In the genomic region with DNA sequence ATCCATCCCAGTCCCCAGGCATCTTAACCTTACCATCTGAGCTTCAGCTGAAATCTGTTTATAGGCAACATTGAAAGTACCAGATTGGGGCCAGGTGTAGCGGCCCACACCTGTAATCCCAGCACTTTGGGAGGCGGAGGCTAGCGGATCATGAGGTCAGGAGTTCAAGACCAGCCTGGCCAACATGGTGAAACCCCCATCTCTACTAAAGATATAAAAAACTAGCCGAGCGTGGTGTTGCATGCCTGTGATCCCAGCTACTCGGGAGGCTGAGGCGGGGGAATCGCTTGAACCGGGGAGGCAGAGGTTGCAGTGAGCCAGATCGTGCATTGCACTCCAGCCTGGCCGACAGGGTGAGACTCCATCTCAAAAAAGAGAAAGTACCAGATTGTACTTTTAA, we compare ENCODE assay signal across 29 cellular contexts.
"Had no signal": no experiment of that assay in that cellular context is flagged by ENCODE, and none has a peak within 500 bp of the region (broad histone marks: within the 10 kb centered on the region; RNA-seq: fewer than 3 reads in every experiment).

No MANE protein-coding gene starts in this region.

- DNase-seq: activated CD4-positive, alpha-beta memory T cell treated with anti-CD3 and anti-CD28 coated beads, Interleukin-2, amount 10 ng/mL, durations not matched to agents 7 days and 5 days; activated CD4-positive, alpha-beta T cell treated with anti-CD3 and anti-CD28 coated beads, Interleukin-2, amount 10 ng/mL, durations not matched to agents 7 days and 5 days; activated CD4-positive, CD25-positive, alpha-beta regulatory T cell treated with anti-CD3 and anti-CD28 coated beads, Interleukin-2, amount 50 U/mL, for 72 hours; activated CD8-positive, alpha-beta memory T cell treated with anti-CD3 and anti-CD28 coated beads, Interleukin-2, amount 50 U/mL, for 48 hours; activated naive CD8-positive, alpha-beta T cell treated with anti-CD3 and anti-CD28 coated beads, Interleukin-2, amount 50 U/mL, for 24 hours; activated T-cell treated with anti-CD3 and anti-CD28 coated beads, Interleukin-2, amount 50 U/mL, for 48 hours; amygdala; effector memory CD4-positive, alpha-beta T cell; left cardiac atrium; left ventricle myocardium superior; mammary epithelial cell; naive thymus-derived CD8-positive, alpha-beta T cell; posterior cingulate gyrus; SK-N-SH; stimulated activated CD4-positive, alpha-beta T cell treated with anti-CD3 and anti-CD28 coated beads, Interleukin-12 subunit alpha, Interleukin-12 subunit beta, amount 100 ng/mL, for 4 hours; stimulated activated CD4-positive, alpha-beta T cell treated with anti-CD3 and anti-CD28 coated beads, Interleukin-4, amount 100 ng/mL, for 1 hour; SW 1271; T-helper 9 cell had no signal

- H3K9ac ChIP-seq: SK-N-SH had no signal

- H3K27me3 ChIP-seq: dorsolateral prefrontal cortex, gastroesophageal sphincter, hepatocyte, tibial nerve had no signal

- H3K9me3 Mint-ChIP-seq: activated CD4-positive, alpha-beta memory T cell treated with anti-CD3 and anti-CD28 coated beads, Interleukin-2, amount 10 ng/mL, durations not matched to agents 7 days and 5 days; activated CD4-positive, alpha-beta T cell treated with anti-CD3 and anti-CD28 coated beads, Interleukin-2, amount 10 ng/mL, durations not matched to agents 7 days and 5 days; activated naive CD4-positive, alpha-beta T cell treated with anti-CD3 and anti-CD28 coated beads, Interleukin-2, amount 50 U/mL, for 24 hours; central memory CD8-positive, alpha-beta T cell; stimulated activated naive CD8-positive, alpha-beta T cell treated with anti-CD3 and anti-CD28 coated beads, Interleukin-15, Interleukin-2, amounts not matched to agents 100 ng/mL and 50 ng/mL, for 24 hours; T-helper 1 cell treated with Interleukin-12 subunit alpha and Interleukin-12 subunit beta and Interleukin-4 antibody, amounts not matched to agents 30 μg/mL and 1 μg/mL, for 36 hours had no signal

- H3K9me3 ChIP-seq: gastroesophageal sphincter, SK-N-SH had no signal

- FAIRE-seq: keratinocyte had no signal

- H3K4me3 ChIP-seq: coronary artery, dorsolateral prefrontal cortex, gastroesophageal sphincter, hepatocyte, skin epidermis, tibial nerve had no signal

- H2AFZ ChIP-seq: hepatocyte had no signal

- H3K4me2 ChIP-seq: SK-N-SH had no signal

- H3K27ac Mint-ChIP-seq: activated CD4-positive, alpha-beta memory T cell treated with anti-CD3 and anti-CD28 coated beads, Interleukin-2, amount 10 ng/mL, durations not matched to agents 7 days and 5 days; activated CD4-positive, alpha-beta T cell treated with anti-CD3 and anti-CD28 coated beads, Interleukin-2, amount 10 ng/mL, durations not matched to agents 7 days and 5 days; activated naive CD4-positive, alpha-beta T cell treated with anti-CD3 and anti-CD28 coated beads, Interleukin-2, amount 50 U/mL, for 24 hours; activated naive CD8-positive, alpha-beta T cell treated with anti-CD3 and anti-CD28 coated beads, Interleukin-2, amount 50 U/mL, for 24 hours; stimulated activated naive CD8-positive, alpha-beta T cell treated with anti-CD3 and anti-CD28 coated beads, Interleukin-15, Interleukin-2, amounts not matched to agents 100 ng/mL and 50 ng/mL, for 24 hours; T-helper 1 cell treated with Interleukin-12 subunit alpha and Interleukin-12 subunit beta and Interleukin-4 antibody, amounts not matched to agents 30 μg/mL and 1 μg/mL, for 36 hours had no signal

- H3K27me3 Mint-ChIP-seq: activated CD4-positive, alpha-beta memory T cell treated with anti-CD3 and anti-CD28 coated beads, Interleukin-2, amount 10 ng/mL, durations not matched to agents 7 days and 5 days; activated CD4-positive, alpha-beta T cell treated with anti-CD3 and anti-CD28 coated beads, Interleukin-2, amount 10 ng/mL, durations not matched to agents 7 days and 5 days; activated naive CD4-positive, alpha-beta T cell treated with anti-CD3 and anti-CD28 coated beads, Interleukin-2, amount 50 U/mL, for 24 hours; activated naive CD8-positive, alpha-beta T cell treated with anti-CD3 and anti-CD28 coated beads, Interleukin-2, amount 50 U/mL, for 24 hours; central memory CD8-positive, alpha-beta T cell; naive thymus-derived CD8-positive, alpha-beta T cell; stimulated activated naive CD8-positive, alpha-beta T cell treated with anti-CD3 and anti-CD28 coated beads, Interleukin-15, Interleukin-2, amounts not matched to agents 100 ng/mL and 50 ng/mL, for 24 hours had no signal

- H3K4me3 Mint-ChIP-seq: activated CD4-positive, alpha-beta memory T cell treated with anti-CD3 and anti-CD28 coated beads, Interleukin-2, amount 10 ng/mL, durations not matched to agents 7 days and 5 days; activated CD4-positive, alpha-beta T cell treated with anti-CD3 and anti-CD28 coated beads, Interleukin-2, amount 10 ng/mL, durations not matched to agents 7 days and 5 days; activated naive CD4-positive, alpha-beta T cell treated with anti-CD3 and anti-CD28 coated beads, Interleukin-2, amount 50 U/mL, for 24 hours; activated naive CD8-positive, alpha-beta T cell treated with anti-CD3 and anti-CD28 coated beads, Interleukin-2, amount 50 U/mL, for 24 hours; central memory CD8-positive, alpha-beta T cell; naive thymus-derived CD8-positive, alpha-beta T cell; stimulated activated naive CD8-positive, alpha-beta T cell treated with anti-CD3 and anti-CD28 coated beads, Interleukin-15, Interleukin-2, amounts not matched to agents 100 ng/mL and 50 ng/mL, for 24 hours; T-helper 1 cell treated with Interleukin-12 subunit alpha and Interleukin-12 subunit beta and Interleukin-4 antibody, amounts not matched to agents 30 μg/mL and 1 μg/mL, for 36 hours had no signal
